Comparison of ENCODE assay signal across 10 cellular contexts in genomic region chr9:122261469-122261881, GRCh38. TPM values are rescaled to one million over a fixed set of nuclear protein-coding genes. Genes with fewer than 3 reads are reported as not detected.
A peak's percentile ranks its signal among the peaks of the same experiment; 100 is the strongest.
DNase-seq lines count a peak whose midpoint lies in the region; ATAC-seq and TF ChIP-seq lines count a peak whose summit lies in the region.
"Had no signal": no experiment of that assay in that cellular context is flagged by ENCODE, and none has a peak within 500 bp of the region (broad histone marks: within the 10 kb centered on the region; RNA-seq: fewer than 3 reads in every experiment).

No MANE protein-coding gene starts in this region.

- no peaks in the 10 kb centered on the region; the same call in 1 of the 2 replicates for H4K20me1 ChIP-seq in IMR-90 (ENCODE audit: insufficient read depth, low read length)

- ATAC-seq in IMR-90 (ENCODE audit: low read depth) = peak; percentile 21; the same call in 1 of the 2 replicates
- no peak for ATAC-seq in GM18868 (IDR thresholded peaks at IDR 0.05; ENCODE audit: unreplicated experiment)
- no peak for ATAC-seq in GM21360 (IDR thresholded peaks at IDR 0.05; ENCODE audit: unreplicated experiment)
- ATAC-seq: GM12878 had no signal

- peak; percentile 82 for DNase-seq in AG10803 (ENCODE audit: low read depth)
- DNase-seq in IMR-90 = peak; percentile 67
- DNase-seq in breast epithelium (ENCODE audit: low spot score in 2 of 2) = peak; percentile 76 to 81
- DNase-seq in mesenchymal stem cell = peak; percentile 76
- DNase-seq in activated CD4-positive, alpha-beta T cell treated with anti-CD3 and anti-CD28 coated beads for 1 hour = no peak
- DNase-seq in mesenteric fat pad (ENCODE audit: low spot score) = no peak
- DNase-seq: NCI-H1930 had no signal

- H3K9me3 ChIP-seq in IMR-90 (ENCODE audit: control insufficient read depth, insufficient read depth, low read length) (no peaks in the 10 kb centered on the region), breast epithelium (no peaks in the 10 kb centered on the region), mesenchymal stem cell (ENCODE audit: control insufficient read depth, low read length) (no peaks in the 10 kb centered on the region)

- H2BK12ac ChIP-seq in mesenchymal stem cell (ENCODE audit: low read length in 2 of 2) = no peak overlapping the region

- POLR2A ChIA-PET in IMR-90 (lab: Charles Lee; ENCODE audit: unreplicated experiment) = no interaction called here

- no peak overlapping the region for H2BK5ac ChIP-seq in IMR-90 (ENCODE audit: low read depth, low read length, poor library complexity, severe bottlenecking)
- no peak overlapping the region for H2BK5ac ChIP-seq in mesenchymal stem cell (ENCODE audit: low read depth, low read length, poor library complexity, severe bottlenecking)

- H3K18ac ChIP-seq in IMR-90 (ENCODE audit: low read depth, low read length) (no peak overlapping the region), mesenchymal stem cell (ENCODE audit: low read depth in 1 of 2, low read length in 2 of 2) (no peak overlapping the region)

- no peak for TF ChIP-seq CTCF in AG10803 (conservative IDR thresholded peaks at IDR 0.05; ENCODE audit: low read length)
- no peak for TF ChIP-seq CTCF in IMR-90 (conservative IDR thresholded peaks at IDR 0.05; ENCODE audit: low read depth, low read length)
- no peak for TF ChIP-seq CTCF in breast epithelium (IDR thresholded peaks at IDR 0.05)

- H3K4ac ChIP-seq in IMR-90 (ENCODE audit: low read depth, low read length) (no peak overlapping the region), mesenchymal stem cell (ENCODE audit: low read depth in 1 of 2, low read length in 2 of 2) (no peak overlapping the region)

- H3K9ac ChIP-seq in IMR-90 (ENCODE audit: low read depth, low read length) = no peak overlapping the region
- no peak overlapping the region for H3K9ac ChIP-seq in mesenchymal stem cell (ENCODE audit: low read length)

- no peak overlapping the region for H4K91ac ChIP-seq in IMR-90 (ENCODE audit: insufficient read depth, low read depth, low read length)
- no peak overlapping the region for H4K91ac ChIP-seq in mesenchymal stem cell (ENCODE audit: low read length)

- H2BK120ac ChIP-seq in IMR-90 (ENCODE audit: low read depth, low read length) = no peak overlapping the region
- H2BK120ac ChIP-seq in mesenchymal stem cell (ENCODE audit: low read depth, low read length) = no peak overlapping the region

- H3K27ac ChIP-seq in IMR-90 (ENCODE audit: insufficient read depth, low read length) (no peak overlapping the region), breast epithelium (peak overlapping the region; percentile 60 to 98), mesenchymal stem cell (ENCODE audit: low read length, poor library complexity, severe bottlenecking) (no peak overlapping the region)

- H3K14ac ChIP-seq in IMR-90 (replicated peaks; ENCODE audit: low read depth, low read length) (no peak overlapping the region), mesenchymal stem cell (ENCODE audit: low read length in 2 of 2) (no peak overlapping the region)

- H2BK20ac ChIP-seq in IMR-90 (ENCODE audit: low read depth, low read length) = no peak overlapping the region

- H3K56ac ChIP-seq in IMR-90 (ENCODE audit: extremely low read depth, insufficient read depth, low read length) = no peak overlapping the region

- H3K23ac ChIP-seq in IMR-90 (ENCODE audit: low read depth, low read length) (no peak overlapping the region), mesenchymal stem cell (ENCODE audit: low read length in 2 of 2) (no peak overlapping the region)

- H2BK15ac ChIP-seq in IMR-90 (ENCODE audit: low read depth, low read length) = no peak overlapping the region
- H2BK15ac ChIP-seq in mesenchymal stem cell (ENCODE audit: low read depth, poor library complexity, severe bottlenecking) = no peak overlapping the region

- 0 out of 2 replicates have a peak, but pooled peaks cover 9% of the 10 kb centered on the region for H3K9me1 ChIP-seq in IMR-90 (ENCODE audit: insufficient read depth, low read length)

- no TSS peak for BruUV-seq in IMR-90 (replicated peaks; lab: Mats Ljungman, UMichigan)

- H2AK9ac ChIP-seq in IMR-90 (replicated peaks; ENCODE audit: low read depth, low read length, poor library complexity) = no peak overlapping the region

- H3K36me3 ChIP-seq in IMR-90 (ENCODE audit: control insufficient read depth, insufficient read depth, low read length) (peaks cover 13% of the 10 kb centered on the region), breast epithelium (no peaks in the 10 kb centered on the region), mesenchymal stem cell (ENCODE audit: control insufficient read depth in 1 of 2, insufficient read depth in 2 of 2, low read depth in 1 of 2, low read length in 2 of 2) (peaks cover 11 to 42% of the 10 kb centered on the region in 2 experiments)

- H4K8ac ChIP-seq in IMR-90 (ENCODE audit: low read depth in 2 of 2, low read length in 2 of 2) = no peak overlapping the region
- H4K8ac ChIP-seq in mesenchymal stem cell (ENCODE audit: low read length) = no peak overlapping the region

- CTCF ChIA-PET in IMR-90 (lab: Yijun Ruan, JAX) = no interaction called here

- in situ Hi-C loops in IMR-90 (cut with MboI; ENCODE audit: low sequenced_read_pairs) = no loop called here

- H3K4me1 ChIP-seq in IMR-90 (ENCODE audit: control insufficient read depth, insufficient read depth, low read length) (no peaks in the 10 kb centered on the region; the same call in 1 of the 2 replicates), breast epithelium (peaks cover 2 to 25% of the 10 kb centered on the region in 2 donors), mesenchymal stem cell (ENCODE audit: control insufficient read depth, insufficient read depth, low read depth, low read length) (no peaks in the 10 kb centered on the region)

- H3K27me3 ChIP-seq in IMR-90 (ENCODE audit: control insufficient read depth, insufficient read depth, low read length) (no peaks in the 10 kb centered on the region), breast epithelium (no peaks in the 10 kb centered on the region), mesenchymal stem cell (ENCODE audit: control insufficient read depth in 1 of 2, insufficient read depth in 1 of 2, low read length in 2 of 2) (no peaks in the 10 kb centered on the region)

- intact Hi-C loops in IMR-90 (cut with micrococcal nuclease) = loop anchor here (5.0 kb wide), 2 partner anchors 56 to 191 kb away; no protein-coding TSS in a partner anchor
- intact Hi-C loops in breast epithelium (cut with DNase I; ENCODE audit: low total_unique reads) = no loop called here

- H2AFZ ChIP-seq in IMR-90 (replicated peaks; ENCODE audit: low read length, poor library complexity) (no peak overlapping the region), mesenchymal stem cell (ENCODE audit: low read depth, low read length) (no peak overlapping the region)

- H2AK5ac ChIP-seq in IMR-90 (ENCODE audit: low read depth, low read length) (no peak overlapping the region), mesenchymal stem cell (ENCODE audit: low read length, severe bottlenecking) (no peak overlapping the region)

- TF ChIP-seq RAD21 in IMR-90 (IDR thresholded peaks at IDR 0.05; ENCODE audit: low read length) = no peak

- H3K4me3 ChIP-seq in AG10803 (ENCODE audit: low read length) (no peak overlapping the region), IMR-90 (ENCODE audit: insufficient read depth, low read depth, low read length) (no peak overlapping the region), breast epithelium (no peak overlapping the region), mesenchymal stem cell (ENCODE audit: insufficient read depth in 1 of 2, low read depth in 1 of 2, low read length in 2 of 2) (no peak overlapping the region)
- H3K4me3 ChIP-seq: GM12878 had no signal

- TF ChIP-seq POLR2A in IMR-90 (IDR thresholded peaks at IDR 0.05; ENCODE audit: low read depth, low read length) = no peak
- no peak for TF ChIP-seq POLR2A in breast epithelium (IDR thresholded peaks at IDR 0.05)

- H3K4me2 ChIP-seq in IMR-90 (ENCODE audit: low read depth, low read length) (no peak overlapping the region), mesenchymal stem cell (ENCODE audit: low read length, poor library complexity, severe bottlenecking) (no peak overlapping the region)

- peaks cover 39 to 66% of the 10 kb centered on the region in 2 experiments for H3K79me1 ChIP-seq in IMR-90 (ENCODE audit: low read depth in 1 of 2, low read length in 2 of 2)
- peaks cover 23% of the 10 kb centered on the region for H3K79me1 ChIP-seq in mesenchymal stem cell (replicated peaks; ENCODE audit: low read length, poor library complexity, severe bottlenecking)

- no CpG with 5 or more reads among the region's 1 CpG for WGBS in IMR-90 (ENCODE audit: extremely low coverage in 2 of 2, insufficient read length in 1 of 2), 2 experiments
- no CpG with 5 or more reads among the region's 1 CpG for WGBS in mesenchymal stem cell

- dilution Hi-C loops in IMR-90 (cut with HindIII; ENCODE audit: low sequenced_read_pairs, unreplicated experiment) = no loop called here

- no peak overlapping the region for H4K5ac ChIP-seq in IMR-90 (ENCODE audit: low read depth, low read length)

TF ChIP-seq in IMR-90, 13 proteins besides CTCF, POLR2A, EP300 and RAD21:
- no peak for TF ChIP-seq RCOR1 (IDR thresholded peaks at IDR 0.05; ENCODE audit: insufficient replicate concordance, low read length)
- no peak for TF ChIP-seq SMC3 (IDR thresholded peaks at IDR 0.05; ENCODE audit: low read depth, low read length)
- no peak for TF ChIP-seq FOS (IDR thresholded peaks at IDR 0.05; ENCODE audit: low read depth, low read length)

RNA-seq across cellular contexts. Expression of gene RBM18, which starts 3.2 kb away (rescaled TPM):
- total RNA-seq in IMR-90 (2012; rRNA removed) (8.1 and 8.4 TPM in 2 replicates), breast epithelium (10 to 100 TPM; 10.4 to 20.9 (median 13.4) TPM), mesenteric fat pad (18.8 TPM)
- 13.8 and 15.6 TPM in 2 replicates for polyA plus RNA-seq in IMR-90 (2012; rRNA removed)
- polyA plus RNA-seq in IMR-90 (2012; cell fraction: cytosol; rRNA removed) = 1.8 and 2.6 TPM in 2 replicates
- 0.84 and 8.8 TPM in 2 replicates for polyA plus RNA-seq in IMR-90 (2012; cell fraction: nucleus; rRNA removed; ENCODE audit: low replicate concordance)
- 16.4 TPM for polyA plus RNA-seq in mesenchymal stem cell (2013, experiment 1 of 2)
- polyA plus RNA-seq in mesenchymal stem cell (2013, experiment 2 of 2) = 15.7 TPM

RNA-seq across cellular contexts. Expression of gene MRRF, which starts 3.2 kb away (rescaled TPM):
- total RNA-seq in IMR-90 (2012; rRNA removed) (35.8 and 38.0 TPM in 2 replicates), breast epithelium (10 to 100 TPM; 32.5 to 55.3 (median 44.9) TPM), mesenteric fat pad (41.8 TPM)
- polyA plus RNA-seq in IMR-90 (2012; rRNA removed) = 27.1 and 32.1 TPM in 2 replicates
- 6.7 and 9.3 TPM in 2 replicates for polyA plus RNA-seq in IMR-90 (2012; cell fraction: cytosol; rRNA removed)
- 10.8 and 60.6 TPM in 2 replicates for polyA plus RNA-seq in IMR-90 (2012; cell fraction: nucleus; rRNA removed; ENCODE audit: low replicate concordance)
- polyA plus RNA-seq in mesenchymal stem cell (2013, experiment 1 of 2) = 34.4 TPM
- 34.5 TPM for polyA plus RNA-seq in mesenchymal stem cell (2013, experiment 2 of 2)

RNA-seq across cellular contexts. Expression of gene LHX6, which starts 32.7 kb away (rescaled TPM):
- total RNA-seq in IMR-90 (2012; rRNA removed) (under 0.01 TPM in 2 replicates), breast epithelium (1 to 10 TPM; 1.8 to 9.8 (median 4.8) TPM), mesenteric fat pad (20.9 TPM)
- 0.05 and 0.17 TPM in 2 replicates for polyA plus RNA-seq in IMR-90 (2012; rRNA removed)
- 0.01 and 0.11 TPM in 2 replicates for polyA plus RNA-seq in IMR-90 (2012; cell fraction: cytosol; rRNA removed)
- polyA plus RNA-seq in IMR-90 (2012; cell fraction: nucleus; rRNA removed; ENCODE audit: low replicate concordance) = 0.09 and 0.21 TPM in 2 replicates
- polyA plus RNA-seq in mesenchymal stem cell (2013, experiment 1 of 2) = not detected
- not detected for polyA plus RNA-seq in mesenchymal stem cell (2013, experiment 2 of 2)
- total RNA-seq: GM12878 had no signal
- polyA plus RNA-seq: GM12878 had no signal

Comparison
In these comparisons a context has a peak if more than half of its experiments do, and no peak if none do; other contexts are left out.
1. DNase-seq: peak in AG10803 (single experiment), IMR-90 (single experiment), breast epithelium (2 of 2) and mesenchymal stem cell (single experiment); none in activated CD4-positive, alpha-beta T cell treated with anti-CD3 and anti-CD28 coated beads for 1 hour (single experiment) and mesenteric fat pad (single experiment).
2. H3K27ac ChIP-seq: peak in breast epithelium (2 of 2); none in IMR-90 (single experiment) and mesenchymal stem cell (single experiment).